10 cellular contexts compared by ENCODE assay signal in genomic region chr1:159056069-159056698, GRCh38. TPM values are rescaled to one million over a fixed set of nuclear protein-coding genes. Genes with fewer than 3 reads are reported as not detected.
DNase-seq lines count a peak whose midpoint lies in the region; ATAC-seq and TF ChIP-seq lines count a peak whose summit lies in the region.
"Had no signal": no experiment of that assay in that cellular context is flagged by ENCODE, and none has a peak within 500 bp of the region (broad histone marks: within the 10 kb centered on the region; RNA-seq: fewer than 3 reads in every experiment).

No MANE protein-coding gene starts in this region.

- TF ChIP-seq CTCF in CD14-positive monocyte (IDR thresholded peaks at IDR 0.05) (no peak), SU-DHL-6 (IDR thresholded peaks at IDR 0.05; ENCODE audit: insufficient read depth, low read length, poor library complexity, severe bottlenecking) (peak; percentile 69), transverse colon (IDR thresholded peaks at IDR 0.05) (no peak)

- no peaks in the 10 kb centered on the region for H4K20me1 ChIP-seq in SU-DHL-6 (ENCODE audit: low read depth, low read length)

- H3K79me2 ChIP-seq in SU-DHL-6 (ENCODE audit: insufficient read depth, low read length): no peaks in the 10 kb centered on the region

- in situ Hi-C loops in transverse colon (cut with MboI; ENCODE audit: low pct_ligation_motif_present in 1 of 4, low pct_unique_long_range_greater_than_20kb in 1 of 4, low sequenced_read_pairs in 3 of 4): loop anchor here in 1 of 4 donors (25.0 kb wide), 1 partner anchor 844 kb away; no protein-coding TSS in a partner anchor

- H2AFZ ChIP-seq in SU-DHL-6 (ENCODE audit: low read depth, low read length, severe bottlenecking): no peak overlapping the region

- H3K9me3 ChIP-seq in SU-DHL-6 (ENCODE audit: insufficient read depth, low read length): no peaks in the 10 kb centered on the region
- H3K9me3 ChIP-seq in transverse colon: no peaks in the 10 kb centered on the region
- H3K9me3 ChIP-seq: uterus had no signal

- H3K9ac ChIP-seq in SU-DHL-6 (ENCODE audit: low read length): no peak overlapping the region

- H3K27me3 ChIP-seq in SU-DHL-6 (ENCODE audit: low read length) (no peaks in the 10 kb centered on the region), transverse colon (no peaks in the 10 kb centered on the region)
- H3K27me3 ChIP-seq: uterus had no signal

- H3K27ac ChIP-seq in SU-DHL-6 (ENCODE audit: low read depth, low read length): peak overlapping the region; percentile 66
- H3K27ac ChIP-seq in transverse colon: no peak overlapping the region
- H3K27ac ChIP-seq: uterus, VCaP had no signal

- TF ChIP-seq POLR2A in GM18526 (IDR thresholded peaks at IDR 0.05; ENCODE audit: extremely low read depth, insufficient read length) (peak; percentile 10), transverse colon (IDR thresholded peaks at IDR 0.05) (no peak)

- intact Hi-C loops in CD14-positive monocyte (cut with micrococcal nuclease) (loop anchor here in 1 of 2 donors (5.0 kb wide), 1 partner anchor 39 kb away; no protein-coding TSS in a partner anchor), transverse colon (cut with DNase I; ENCODE audit: low total_unique reads) (no loop called here)

- H3K36me3 ChIP-seq in SU-DHL-6 (ENCODE audit: low read length) (peaks cover 59% of the 10 kb centered on the region), transverse colon (peaks cover 0 to 25% (median 3%) of the 10 kb centered on the region in 4 donors)
- H3K36me3 ChIP-seq: uterus had no signal

- peak overlapping the region in 1 of 2 donors; percentile 44 for H3K4me3 Mint-ChIP-seq in CD14-positive monocyte

- no peak overlapping the region for H3K4me3 ChIP-seq in SU-DHL-6 (ENCODE audit: insufficient read depth, low read length, poor library complexity, severe bottlenecking)
- no peak overlapping the region for H3K4me3 ChIP-seq in transverse colon
- H3K4me3 ChIP-seq: uterus had no signal

- peak overlapping the region; percentile 18 to 82 (median 69) for H3K27ac Mint-ChIP-seq in CD14-positive monocyte

- peaks cover 70% of the 10 kb centered on the region for H3F3A ChIP-seq in SU-DHL-6 (ENCODE audit: insufficient read depth)

- H3K36me3 Mint-ChIP-seq in CD14-positive monocyte: peaks cover 63 to 71% of the 10 kb centered on the region in 2 donors

- no peaks in the 10 kb centered on the region for H3K27me3 Mint-ChIP-seq in CD14-positive monocyte (ENCODE audit: low read depth in 3 of 3)

- WGBS in transverse colon (ENCODE audit: low coverage in 1 of 2), 2 donors: 80 to 84% methylated on average over 1 to 7 of the region's 7 CpGs

- peaks cover 60% of the 10 kb centered on the region for H3K4me1 Mint-ChIP-seq in CD14-positive monocyte

- no peak for TF ChIP-seq EP300 in transverse colon (IDR thresholded peaks at IDR 0.05; ENCODE audit: low read depth)

- ATAC-seq in GM21360 (IDR thresholded peaks at IDR 0.05; ENCODE audit: unreplicated experiment) (no peak), HG03159 (IDR thresholded peaks at IDR 0.05; ENCODE audit: unreplicated experiment) (no peak), HG02759 (IDR thresholded peaks at IDR 0.05; ENCODE audit: unreplicated experiment) (no peak)

- no peak for DNase-seq in CD14-positive monocyte (ENCODE audit: low spot score)
- DNase-seq in iPS DF 19.7 (ENCODE audit: low read depth, low spot score): peak; percentile 25
- no peak for DNase-seq in transverse colon
- DNase-seq: uterus had no signal

- peaks cover 0 to 7% (median 0%) of the 10 kb centered on the region in 4 donors for H3K4me1 ChIP-seq in transverse colon
- H3K4me1 ChIP-seq: uterus had no signal

- peaks cover 0 to 2% (median 0%) of the 10 kb centered on the region in 7 donors for H3K9me3 Mint-ChIP-seq in CD14-positive monocyte

- no peak overlapping the region for H3K4me2 ChIP-seq in SU-DHL-6 (ENCODE audit: low read depth, low read length, poor library complexity, severe bottlenecking)

- no peaks in the 10 kb centered on the region for H3K9me2 ChIP-seq in SU-DHL-6 (replicated peaks; ENCODE audit: insufficient read depth, low read length)

RNA-seq across cellular contexts. Expression of gene AIM2, which starts 20.4 kb away (rescaled TPM):
- polyA plus RNA-seq in CD14-positive monocyte: 1 to 10 TPM; 9.0 to 9.8 TPM
- 10 to 100 TPM in 1 of 4 donors, 1 to 10 TPM in 1, not detected in 2; 6.0 to 10.3 TPM for total RNA-seq in transverse colon

RNA-seq across cellular contexts. Expression of gene IFI16, which starts 46.5 kb away (rescaled TPM):
- polyA plus RNA-seq in CD14-positive monocyte: 10 to 100 TPM; 64.8 to 99.7 TPM
- total RNA-seq in transverse colon: 10 to 100 TPM; 11.1 to 36.5 (median 17.9) TPM
